In the genomic region with DNA sequence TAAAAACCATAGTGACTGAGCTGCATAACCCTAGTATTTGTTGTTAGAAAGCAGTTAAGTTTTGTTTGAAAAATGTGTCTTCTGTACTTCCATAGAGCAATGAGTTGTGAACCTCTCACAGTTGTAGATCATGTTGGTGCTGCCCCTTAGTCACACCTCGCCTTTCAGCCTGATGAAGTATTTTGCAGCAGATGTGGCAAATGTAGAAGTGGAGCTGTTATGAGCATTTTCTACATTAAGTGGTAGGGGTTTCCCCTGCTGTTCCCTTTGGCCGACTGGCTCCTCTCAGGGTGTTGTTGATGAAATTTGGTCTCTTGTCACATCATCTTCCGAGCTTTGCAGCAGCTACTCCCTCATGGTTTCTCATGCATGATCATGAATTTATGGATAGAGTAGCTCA, we compare ENCODE assay signal across 1 cellular context.
TF ChIP-seq lines count a peak whose summit lies in the region.

No MANE protein-coding gene starts in this region.

TF ChIP-seq in WTC11, 78 proteins besides CTCF, POLR2A, EP300 and RAD21 (continued from another document):
- TF ChIP-seq, protein P1, sequence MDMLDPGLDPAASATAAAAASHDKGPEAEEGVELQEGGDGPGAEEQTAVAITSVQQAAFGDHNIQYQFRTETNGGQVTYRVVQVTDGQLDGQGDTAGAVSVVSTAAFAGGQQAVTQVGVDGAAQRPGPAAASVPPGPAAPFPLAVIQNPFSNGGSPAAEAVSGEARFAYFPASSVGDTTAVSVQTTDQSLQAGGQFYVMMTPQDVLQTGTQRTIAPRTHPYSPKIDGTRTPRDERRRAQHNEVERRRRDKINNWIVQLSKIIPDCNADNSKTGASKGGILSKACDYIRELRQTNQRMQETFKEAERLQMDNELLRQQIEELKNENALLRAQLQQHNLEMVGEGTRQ (CRISPR knock-in tag; IDR thresholded peaks at IDR 0.05), result no peak
- TF ChIP-seq KAT7 (CRISPR knock-in tag; IDR thresholded peaks at IDR 0.05; ENCODE audit: borderline replicate concordance) (no peak), CREB1 (CRISPR knock-in tag; IDR thresholded peaks at IDR 0.05) (no peak), ESRRA (CRISPR knock-in tag; IDR thresholded peaks at IDR 0.05; ENCODE audit: borderline replicate concordance) (no peak), ZNF121 (CRISPR knock-in tag; IDR thresholded peaks at IDR 0.05) (no peak), CREM (CRISPR knock-in tag; IDR thresholded peaks at IDR 0.05) (no peak)
- TF ChIP-seq, protein P2, sequence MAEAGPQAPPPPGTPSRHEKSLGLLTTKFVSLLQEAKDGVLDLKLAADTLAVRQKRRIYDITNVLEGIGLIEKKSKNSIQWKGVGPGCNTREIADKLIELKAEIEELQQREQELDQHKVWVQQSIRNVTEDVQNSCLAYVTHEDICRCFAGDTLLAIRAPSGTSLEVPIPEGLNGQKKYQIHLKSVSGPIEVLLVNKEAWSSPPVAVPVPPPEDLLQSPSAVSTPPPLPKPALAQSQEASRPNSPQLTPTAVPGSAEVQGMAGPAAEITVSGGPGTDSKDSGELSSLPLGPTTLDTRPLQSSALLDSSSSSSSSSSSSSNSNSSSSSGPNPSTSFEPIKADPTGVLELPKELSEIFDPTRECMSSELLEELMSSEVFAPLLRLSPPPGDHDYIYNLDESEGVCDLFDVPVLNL (CRISPR knock-in tag; IDR thresholded peaks at IDR 0.05; ENCODE audit: borderline replicate concordance, low read depth), result no peak
- TF ChIP-seq, protein P3, sequence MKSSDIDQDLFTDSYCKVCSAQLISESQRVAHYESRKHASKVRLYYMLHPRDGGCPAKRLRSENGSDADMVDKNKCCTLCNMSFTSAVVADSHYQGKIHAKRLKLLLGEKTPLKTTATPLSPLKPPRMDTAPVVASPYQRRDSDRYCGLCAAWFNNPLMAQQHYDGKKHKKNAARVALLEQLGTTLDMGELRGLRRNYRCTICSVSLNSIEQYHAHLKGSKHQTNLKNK (CRISPR knock-in tag; IDR thresholded peaks at IDR 0.05), result no peak
